Comparison of ENCODE assay signal across 8 cellular contexts in genomic region chr13:75482820-75483079, GRCh38. TPM values are rescaled to one million over a fixed set of nuclear protein-coding genes. Genes with fewer than 3 reads are reported as not detected.
DNase-seq lines count a peak whose midpoint lies in the region; ATAC-seq and TF ChIP-seq lines count a peak whose summit lies in the region.

No MANE protein-coding gene starts in this region.

- no peak for TF ChIP-seq POLR2A in body of pancreas (IDR thresholded peaks at IDR 0.05)
- TF ChIP-seq POLR2A in upper lobe of left lung (IDR thresholded peaks at IDR 0.05) = no peak

- H3K36me3 ChIP-seq in heart right ventricle = no peaks in the 10 kb centered on the region
- H3K36me3 ChIP-seq in body of pancreas (replicated peaks in 1 of 2; ENCODE audit: insufficient read depth in 1 of 2, low read depth in 2 of 2) = no peaks in the 10 kb centered on the region
- H3K36me3 ChIP-seq in mesenchymal stem cell (ENCODE audit: control insufficient read depth in 1 of 2, insufficient read depth in 2 of 2, low read depth in 1 of 2, low read length in 2 of 2) = no peaks in the 10 kb centered on the region
- no peaks in the 10 kb centered on the region for H3K36me3 ChIP-seq in upper lobe of left lung

- H4K91ac ChIP-seq in mesenchymal stem cell (ENCODE audit: low read length) = no peak overlapping the region

- H4K8ac ChIP-seq in mesenchymal stem cell (ENCODE audit: low read length) = no peak overlapping the region

- H3K4ac ChIP-seq in mesenchymal stem cell (ENCODE audit: low read depth in 1 of 2, low read length in 2 of 2) = no peak overlapping the region

- H3K18ac ChIP-seq in mesenchymal stem cell (ENCODE audit: low read depth in 1 of 2, low read length in 2 of 2) = no peak overlapping the region

- no peak overlapping the region for H2BK15ac ChIP-seq in mesenchymal stem cell (ENCODE audit: low read depth, poor library complexity, severe bottlenecking)

- TF ChIP-seq CTCF in heart right ventricle (IDR thresholded peaks at IDR 0.05) (peak in 1 of 9 donors; percentile 1), body of pancreas (IDR thresholded peaks at IDR 0.05) (no peak), upper lobe of left lung (IDR thresholded peaks at IDR 0.05) (no peak)

- no peak overlapping the region for H2BK12ac ChIP-seq in mesenchymal stem cell (ENCODE audit: low read length in 2 of 2)

- H3K4me3 ChIP-seq in heart right ventricle (peak overlapping the region in 9 of 10 donors; percentile 70 to 95 (median 92)), body of pancreas (peak overlapping the region; percentile 49 to 98), mesenchymal stem cell (ENCODE audit: insufficient read depth in 1 of 2, low read depth in 1 of 2, low read length in 2 of 2) (peak overlapping the region in 1 of 2 experiments; percentile 94), upper lobe of left lung (peak overlapping the region; percentile 84 to 94 (median 90))

- H3K27me3 ChIP-seq in heart right ventricle (peaks cover 0 to 37% (median 0%) of the 10 kb centered on the region in 7 donors), body of pancreas (no peaks in the 10 kb centered on the region), mesenchymal stem cell (ENCODE audit: control insufficient read depth in 1 of 2, insufficient read depth in 1 of 2, low read length in 2 of 2) (no peaks in the 10 kb centered on the region), upper lobe of left lung (peaks cover 0 to 2% (median 0%) of the 10 kb centered on the region in 4 donors)

- no peak overlapping the region for H2AK5ac ChIP-seq in mesenchymal stem cell (ENCODE audit: low read length, severe bottlenecking)

- intact Hi-C loops in heart right ventricle (cut with DNase I) (loop anchor here in 8 of 10 donors (2.0 to 10.0 kb wide), 9 partner anchors 40 to 178 kb away; partner anchors contain the start of genes UCHL3 (in 5 of the 8) and COMMD6 (in 1 of the 8)), Right ventricle myocardium inferior (cut with DNase I) (loop anchor here (2.0 to 5.0 kb wide), 4 partner anchors 45 to 150 kb away; no protein-coding TSS in a partner anchor), body of pancreas (cut with DNase I) (loop anchor here (5.0 kb wide), 1 partner anchor 110 kb away; no protein-coding TSS in a partner anchor)

- H3K9ac ChIP-seq in mesenchymal stem cell (ENCODE audit: low read length) = peak overlapping the region; percentile 94

- TF ChIP-seq EP300 in upper lobe of left lung (IDR thresholded peaks at IDR 0.05) = no peak

- no peak overlapping the region for H3K14ac ChIP-seq in mesenchymal stem cell (ENCODE audit: low read length in 2 of 2)

- DNase-seq in heart right ventricle (no peak), Right ventricle myocardium inferior (ENCODE audit: missing footprints) (no peak), body of pancreas (no peak), mesenchymal stem cell (no peak), upper lobe of left lung (no peak), HCEC 1CT (no peak), NCI-H1417 treated with DMSO at 0.1 percent for 48 hours (lab: John Stamatoyannopoulos, UW) (no peak)

- peaks cover 11% of the 10 kb centered on the region for H3K79me1 ChIP-seq in mesenchymal stem cell (replicated peaks; ENCODE audit: low read length, poor library complexity, severe bottlenecking)

- H3K23ac ChIP-seq in mesenchymal stem cell (ENCODE audit: low read length in 2 of 2) = no peak overlapping the region

- H2BK5ac ChIP-seq in mesenchymal stem cell (ENCODE audit: low read depth, low read length, poor library complexity, severe bottlenecking) = no peak overlapping the region

- no peak overlapping the region for H2BK120ac ChIP-seq in mesenchymal stem cell (ENCODE audit: low read depth, low read length)

- no peak for ATAC-seq in heart right ventricle
- no peak for ATAC-seq in Right ventricle myocardium inferior
- ATAC-seq in body of pancreas = no peak
- no peak for ATAC-seq in upper lobe of left lung (ENCODE audit: low FRiP score in 2 of 2)
- ATAC-seq in HG02852 (IDR thresholded peaks at IDR 0.05; ENCODE audit: unreplicated experiment) = no peak

- peaks cover 0 to 28% (median 13%) of the 10 kb centered on the region in 9 donors for H3K4me1 ChIP-seq in heart right ventricle
- peaks cover 23% of the 10 kb centered on the region for H3K4me1 ChIP-seq in body of pancreas
- H3K4me1 ChIP-seq in mesenchymal stem cell (ENCODE audit: control insufficient read depth, insufficient read depth, low read depth, low read length) = peaks cover 13% of the 10 kb centered on the region
- peaks cover 3 to 33% (median 12%) of the 10 kb centered on the region in 4 donors for H3K4me1 ChIP-seq in upper lobe of left lung

- no peak overlapping the region for H3K4me2 ChIP-seq in mesenchymal stem cell (ENCODE audit: low read length, poor library complexity, severe bottlenecking)

- H3K27ac ChIP-seq in heart right ventricle = peak overlapping the region in 9 of 10 donors; percentile 84 to 94 (median 90)
- H3K27ac ChIP-seq in body of pancreas = peak overlapping the region in 3 of 4 donors; percentile 81 to 86 (median 85)
- H3K27ac ChIP-seq in mesenchymal stem cell (ENCODE audit: low read length, poor library complexity, severe bottlenecking) = no peak overlapping the region
- peak overlapping the region; percentile 54 to 84 (median 80) for H3K27ac ChIP-seq in upper lobe of left lung

- H3K9me3 ChIP-seq in heart right ventricle (no peaks in the 10 kb centered on the region), body of pancreas (no peaks in the 10 kb centered on the region), mesenchymal stem cell (ENCODE audit: control insufficient read depth, low read length) (no peaks in the 10 kb centered on the region), upper lobe of left lung (no peaks in the 10 kb centered on the region)

- H2AFZ ChIP-seq in mesenchymal stem cell (ENCODE audit: low read depth, low read length) = no peak overlapping the region

- 2 to 7% methylated on average over 1 of the region's 1 CpG for WGBS in heart right ventricle, 2 donors
- WGBS in body of pancreas, 2 donors = 0% methylated on average over 1 of the region's 1 CpG
- no CpG with 5 or more reads among the region's 1 CpG for WGBS in mesenchymal stem cell
- 2 to 4% methylated on average over 1 of the region's 1 CpG for WGBS in upper lobe of left lung, 2 donors

RNA-seq across cellular contexts. Expression of gene TBC1D4, which starts 0.8 kb away (rescaled TPM):
- 100 to 1,000 TPM in 5 of 10 donors, 10 to 100 TPM in 5; 56.4 to 124 (median 102) TPM for total RNA-seq in heart right ventricle
- polyA plus RNA-seq in heart right ventricle = 10 to 100 TPM; 10.1 to 77.2 TPM
- 86.8 TPM for total RNA-seq in Right ventricle myocardium inferior
- total RNA-seq in body of pancreas = 10 to 100 TPM; 28.3 to 29.7 TPM
- 8.0 TPM for polyA plus RNA-seq in mesenchymal stem cell (2013, experiment 1 of 2)
- polyA plus RNA-seq in mesenchymal stem cell (2013, experiment 2 of 2) = 6.4 TPM
- total RNA-seq in upper lobe of left lung = 10 to 100 TPM; 26.1 to 97.4 (median 30.7) TPM

RNA-seq across cellular contexts. Expression of gene COMMD6, which starts 54.9 kb away (rescaled TPM):
- 100 to 1,000 TPM in 9 of 10 donors, 10 to 100 TPM in 1; 96.5 to 138 (median 124) TPM for total RNA-seq in heart right ventricle
- polyA plus RNA-seq in heart right ventricle = 10 to 100 TPM; 66.4 to 88.4 TPM
- total RNA-seq in Right ventricle myocardium inferior = 126 TPM
- total RNA-seq in body of pancreas = 100 to 1,000 TPM in 1 of 2 donors, 1 to 10 TPM in 1; 6.3 to 286 TPM
- polyA plus RNA-seq in mesenchymal stem cell (2013, experiment 1 of 2) = 298 TPM
- polyA plus RNA-seq in mesenchymal stem cell (2013, experiment 2 of 2) = 293 TPM
- 100 to 1,000 TPM in 2 of 6 donors, 10 to 100 TPM in 3, 1 to 10 TPM in 1; 9.0 to 134 (median 63.8) TPM for total RNA-seq in upper lobe of left lung
